In genomic region chr3:129060276-129061076, GRCh38 we compare ENCODE assay signal across 1 cellular context.
TF ChIP-seq lines count a peak whose summit lies in the region.

Gene GP9, plus strand, starts transcription at chr3:129060779. Its CDS starts 961 bp downstream, at chr3:129061740.

TF ChIP-seq in HepG2, 621 proteins besides CTCF, POLR2A, EP300 and RAD21 (continued from another document):
- no peak for TF ChIP-seq DDIT3 (CRISPR knock-in tag; IDR thresholded peaks at IDR 0.05)
- no peak for TF ChIP-seq MXD3 (CRISPR knock-in tag; IDR thresholded peaks at IDR 0.05)
- TF ChIP-seq ZSCAN20 (CRISPR knock-in tag; IDR thresholded peaks at IDR 0.05; ENCODE audit: borderline replicate concordance): no peak
- no peak for TF ChIP-seq MLX (CRISPR knock-in tag; IDR thresholded peaks at IDR 0.05)
- 0 out of 2 replicates have a peak, but pooled peaks have one; percentile 29 for TF ChIP-seq ADNP (CRISPR knock-in tag; IDR thresholded peaks at IDR 0.05)
